Comparison of ENCODE assay signal across 8 cellular contexts in the genomic region with DNA sequence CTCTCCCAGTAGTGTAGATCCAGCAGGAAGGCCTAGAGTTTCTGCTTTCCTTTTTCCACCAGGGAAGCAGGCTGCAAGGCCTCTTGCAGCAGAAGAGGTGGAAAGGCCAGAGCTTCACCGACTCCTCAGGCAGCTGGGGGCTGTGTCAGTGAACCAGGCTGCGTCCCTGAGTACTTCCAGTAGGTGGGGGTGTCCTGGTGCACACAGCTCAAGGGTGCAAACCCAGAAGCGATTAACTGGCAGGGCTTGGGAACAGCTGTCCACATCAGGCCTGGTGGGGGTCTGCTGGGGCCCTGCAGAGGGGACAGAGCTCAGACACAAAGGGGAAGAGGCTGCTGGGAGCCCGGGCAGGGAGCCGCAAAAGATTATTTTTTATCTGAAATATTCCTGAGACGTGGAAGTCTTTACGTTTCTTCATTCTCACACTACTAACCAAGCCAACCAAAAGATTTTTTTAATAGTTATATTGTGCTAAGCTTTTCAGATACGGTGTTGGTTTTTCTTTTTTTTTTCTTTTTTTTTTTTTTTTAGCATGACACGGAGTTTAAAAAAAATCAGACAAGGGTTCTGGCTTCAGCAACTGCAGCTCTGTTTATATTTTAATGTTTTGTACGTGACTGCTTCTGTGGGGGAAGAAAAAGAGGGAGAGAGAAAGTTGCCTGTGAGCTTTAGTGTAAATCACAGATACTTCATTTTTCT. TPM values are rescaled to one million over a fixed set of nuclear protein-coding genes. Genes with fewer than 3 reads are reported as not detected.
DNase-seq lines count a peak whose midpoint lies in the region; ATAC-seq and TF ChIP-seq lines count a peak whose summit lies in the region.

No MANE protein-coding gene starts in this region.

- no peak for ATAC-seq in HG02678 (IDR thresholded peaks at IDR 0.05; ENCODE audit: unreplicated experiment)

- WGBS in thyroid gland, 2 donors, result 30 to 43% methylated on average over 10 of the region's 10 CpGs

- H3K36me3 ChIP-seq in thyroid gland, result no peaks in the 10 kb centered on the region

- peaks cover 42 to 46% of the 10 kb centered on the region in 2 donors for H3K4me1 ChIP-seq in thyroid gland

- TF ChIP-seq CTCF in AG04450 (IDR thresholded peaks at IDR 0.05; ENCODE audit: low read depth, low read length), result peak; percentile 85
- TF ChIP-seq CTCF in thyroid gland (IDR thresholded peaks at IDR 0.05), result peak; percentile 16 to 72 (median 49)

- POLR2A ChIA-PET in AG04450 (lab: Yijun Ruan, JAX), result interaction anchor here (0.5 to 1.3 kb wide), 9 partner anchors 9 to 211 kb away, joined by 3 to 13 read pairs (median 4); no protein-coding TSS in a partner anchor

- intact Hi-C loops in thyroid gland (cut with DNase I), result no loop called here

- no peak for TF ChIP-seq POLR2A in thyroid gland (IDR thresholded peaks at IDR 0.05)

- no peaks in the 10 kb centered on the region; the same call in 1 of the 2 replicates for H3K9me3 ChIP-seq in AG04450 (ENCODE audit: control insufficient read depth, insufficient read depth, low read length)
- no peaks in the 10 kb centered on the region for H3K9me3 ChIP-seq in thyroid gland

- CTCF ChIA-PET in AG04450 (lab: Charles Lee), result interaction anchor here (0.6 to 4.3 kb wide), 25 partner anchors 9 to 1239 kb away, joined by 3 to 31 read pairs (median 4); no protein-coding TSS in a partner anchor

- H3K27ac ChIP-seq in AG04450 (ENCODE audit: low read depth, low read length), result peak overlapping the region; percentile 83
- H3K27ac ChIP-seq in thyroid gland, result peak overlapping the region; percentile 37 to 52 (median 41)

- H3K27me3 ChIP-seq in AG04450 (ENCODE audit: control insufficient read depth, insufficient read depth, low read length), result no peaks in the 10 kb centered on the region
- no peaks in the 10 kb centered on the region for H3K27me3 ChIP-seq in thyroid gland

- H3K4me3 ChIP-seq in AG04450 (ENCODE audit: low read depth, low read length) (no peak overlapping the region; the same call in 1 of the 2 replicates), thyroid gland (replicated peaks in 1 of 3) (no peak overlapping the region)
- H3K4me3 ChIP-seq in Jurkat, Clone E6-1 (ENCODE audit: low read length), result no peak overlapping the region

- no peak for DNase-seq in AG04450 (ENCODE audit: low read depth, low spot score)
- peak; percentile 41 for DNase-seq in Jurkat, Clone E6-1 (ENCODE audit: low read depth, low spot score)
- DNase-seq in astrocyte of the hippocampus (ENCODE audit: low read depth, low spot score), result peak; percentile 54
- DNase-seq in islet precursor cell, result peak; percentile 91
- DNase-seq in thyroid gland, result peak; percentile 78 to 82
- no peak for DNase-seq in activated T-cell treated with anti-CD3 and anti-CD28 coated beads for 4 hours
- DNase-seq in GF-D8 (lab: John Stamatoyannopoulos, UW), result no peak

RNA-seq across cellular contexts. Expression of a gene that starts 11.0 kb away (rescaled TPM):
- 10.9 and 15.4 TPM in 2 replicates for polyA plus RNA-seq in AG04450 (2011; rRNA removed)
- polyA minus RNA-seq in AG04450 (2011; rRNA and poly(A)+ RNA removed), result 28.1 and 30.6 TPM in 2 replicates
- polyA plus RNA-seq in Jurkat, Clone E6-1 (2012; ENCODE audit: insufficient read depth, insufficient read length), result 3.5 TPM
- total RNA-seq in thyroid gland, result 10 to 100 TPM; 15.0 to 18.8 (median 18.1) TPM

Comparison
In these comparisons a context has a peak if more than half of its experiments do, and no peak if none do; other contexts are left out.
1. DNase-seq: peak in Jurkat, Clone E6-1 (single experiment), astrocyte of the hippocampus (single experiment), islet precursor cell (single experiment) and thyroid gland (2 of 2); none in AG04450 (single experiment), activated T-cell treated with anti-CD3 and anti-CD28 coated beads for 4 hours (single experiment) and GF-D8 (single experiment).